11 cellular contexts compared by ENCODE assay signal in the genomic region with DNA sequence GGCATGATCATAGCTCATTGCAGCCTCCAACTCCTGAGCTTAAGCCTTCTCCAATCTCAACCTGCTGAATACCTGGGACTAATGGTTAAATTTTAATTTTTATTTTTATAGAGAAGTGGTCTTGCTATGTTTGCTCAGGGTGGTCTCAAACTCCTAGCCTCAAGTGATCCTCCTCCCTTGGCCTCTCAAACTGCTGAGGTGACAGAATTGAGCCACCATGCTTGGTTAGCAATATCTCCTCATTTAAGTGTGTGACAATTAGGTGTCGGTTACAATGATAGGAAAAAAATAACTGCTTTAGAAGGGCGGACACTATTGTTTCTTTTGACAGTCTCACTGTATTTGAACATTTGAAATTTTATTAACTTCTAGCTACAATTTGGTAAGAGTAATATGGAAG.
"Had no signal": no experiment of that assay in that cellular context is flagged by ENCODE, and none has a peak within 500 bp of the region (broad histone marks: within the 10 kb centered on the region; RNA-seq: fewer than 3 reads in every experiment).

No MANE protein-coding gene starts in this region.

- H3K9me3 ChIP-seq: HAP-1 had no signal

- FAIRE-seq: H1, H54 had no signal

- H3K27ac ChIP-seq: GM23248 had no signal

- H3K4me2 ChIP-seq: GM23338 had no signal

- H2AFZ ChIP-seq: GM23248, GM23338 had no signal

- DNase-seq: GM23248, GOT3, H7, H9, HCEC 1CT, HFFc6 had no signal

- ATAC-seq: GM23338, HCT116 had no signal

- H3K9ac ChIP-seq: GM23248 had no signal

- H3K4me3 ChIP-seq: GM23248, GM23338, HAP-1 had no signal

- H3K4me1 ChIP-seq: HAP-1 had no signal

- H3K36me3 ChIP-seq: HAP-1 had no signal
